Comparison of ENCODE assay signal across 27 cellular contexts in the genomic region with DNA sequence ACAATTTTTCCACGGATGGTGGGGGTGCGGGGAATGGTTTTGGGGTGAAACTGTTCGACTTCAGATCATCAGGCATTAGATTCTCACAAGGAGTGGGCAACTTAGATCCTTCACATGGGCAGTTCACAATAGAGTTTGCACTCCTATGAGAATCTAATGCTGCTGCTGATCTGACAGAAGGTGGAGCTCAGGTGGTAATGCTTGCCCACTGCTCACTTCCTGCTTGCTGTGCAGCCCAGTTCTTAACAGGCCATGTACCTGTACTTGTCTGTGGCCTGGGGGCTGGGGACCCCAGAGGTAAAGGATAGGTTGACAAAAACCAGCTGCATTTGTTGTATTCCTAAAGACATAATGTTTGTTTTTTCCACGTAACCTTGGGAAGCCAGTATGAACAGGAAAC. TPM values are rescaled to one million over a fixed set of nuclear protein-coding genes. Genes with fewer than 3 reads are reported as not detected.
DNase-seq lines count a peak whose midpoint lies in the region; ATAC-seq, FAIRE-seq and TF ChIP-seq lines count a peak whose summit lies in the region.
"Had no signal": no experiment of that assay in that cellular context is flagged by ENCODE, and none has a peak within 500 bp of the region (broad histone marks: within the 10 kb centered on the region; RNA-seq: fewer than 3 reads in every experiment).

No MANE protein-coding gene starts in this region.

- no peak for TF ChIP-seq EP300 in HepG2 (IDR thresholded peaks at IDR 0.05; ENCODE audit: low read depth in 2 of 2, low read length in 2 of 2)
- no peak for TF ChIP-seq EP300 in HepG2 (CRISPR knock-in tag; IDR thresholded peaks at IDR 0.05; ENCODE audit: borderline replicate concordance)

- H3K4me1 ChIP-seq in small intestine (ENCODE audit: control insufficient read depth in 2 of 2, insufficient read depth in 1 of 2, low read depth in 1 of 2, low read length in 1 of 2) (no peaks in the 10 kb centered on the region), HepG2 (ENCODE audit: insufficient read depth, low read length) (no peaks in the 10 kb centered on the region)

- peaks cover 25% of the 10 kb centered on the region for H3K36me3 Mint-ChIP-seq in activated naive CD4-positive, alpha-beta T cell treated with anti-CD3 and anti-CD28 coated beads, Interleukin-2, amount 10 ng/mL, durations not matched to agents 7 days and 5 days
- H3K36me3 Mint-ChIP-seq in activated T-helper 17 cell treated with anti-CD3 and anti-CD28 coated beads, Interleukin-2, amount 50 U/mL, for 72 hours (ENCODE audit: low read depth), result peaks cover 5% of the 10 kb centered on the region

- CTCF ChIA-PET in activated naive CD4-positive, alpha-beta T cell treated with anti-CD3 and anti-CD28 coated beads, Interleukin-2, amount 10 ng/mL, durations not matched to agents 7 days and 5 days (lab: Charles Lee), result interaction anchor here (1.1 kb wide), 1 partner anchor 10 kb away, joined by 4 read pairs; no protein-coding TSS in a partner anchor
- CTCF ChIA-PET in HepG2 (lab: Yijun Ruan, JAX; ENCODE audit: low intra/inter-chr PET ratio, low total read pairs), result no interaction called here

- in situ Hi-C loops in HepG2 (cut with HindIII; ENCODE audit: extremely low pct_ligation_motif_present, low pct_unique_long_range_greater_than_20kb), result no loop called here

- no peak overlapping the region for H3K9ac ChIP-seq in HepG2 (ENCODE audit: insufficient read depth, low read depth, low read length)
- H3K9ac ChIP-seq: BLaER1 treated with 17β-estradiol and CSF1 and Interleukin-3, amounts not matched to agents 10 nM and 100 nM had no signal

- no peak overlapping the region for H2AFZ ChIP-seq in HepG2 (ENCODE audit: low read length)

- no peaks in the 10 kb centered on the region for H3K27me3 ChIP-seq in small intestine (ENCODE audit: control insufficient read depth in 2 of 2, insufficient read depth in 2 of 2, low read length in 2 of 2)
- no peaks in the 10 kb centered on the region for H3K27me3 ChIP-seq in HepG2 (ENCODE audit: control insufficient read depth in 1 of 2, insufficient read depth in 2 of 2, low read length in 2 of 2)
- H3K27me3 ChIP-seq: BLaER1 treated with 17β-estradiol and CSF1 and Interleukin-3, amounts not matched to agents 10 nM and 100 nM had no signal

- no peak for TF ChIP-seq RAD21 in HepG2 (CRISPR knock-in tag; IDR thresholded peaks at IDR 0.05)

- H3K4me1 Mint-ChIP-seq in activated naive CD4-positive, alpha-beta T cell treated with anti-CD3 and anti-CD28 coated beads, Interleukin-2, amount 10 ng/mL, durations not matched to agents 7 days and 5 days, result peaks cover 45% of the 10 kb centered on the region
- H3K4me1 Mint-ChIP-seq in activated T-helper 17 cell treated with anti-CD3 and anti-CD28 coated beads, Interleukin-2, amount 50 U/mL, for 72 hours, result peaks cover 32% of the 10 kb centered on the region

- POLR2A ChIA-PET in HepG2 (lab: Yijun Ruan, JAX), result no interaction called here

- BruUV-seq in HepG2 (replicated peaks; lab: Mats Ljungman, UMichigan), result no TSS peak

- peaks cover 10% of the 10 kb centered on the region for H3K9me3 Mint-ChIP-seq in activated naive CD4-positive, alpha-beta T cell treated with anti-CD3 and anti-CD28 coated beads, Interleukin-2, amount 10 ng/mL, durations not matched to agents 7 days and 5 days
- no peaks in the 10 kb centered on the region for H3K9me3 Mint-ChIP-seq in activated T-helper 17 cell treated with anti-CD3 and anti-CD28 coated beads, Interleukin-2, amount 50 U/mL, for 72 hours
- H3K9me3 Mint-ChIP-seq: IgD-negative memory B cell had no signal

- H3K27ac ChIP-seq in small intestine (ENCODE audit: low read depth in 1 of 2, low read length in 1 of 2) (no peak overlapping the region), HepG2 (ENCODE audit: extremely low read length, insufficient read depth, low read length) (no peak overlapping the region)
- H3K27ac ChIP-seq: BLaER1 treated with 17β-estradiol and CSF1 and Interleukin-3, amounts not matched to agents 10 nM and 100 nM; SK-N-MC had no signal

- ATAC-seq in activated T-helper 17 cell treated with anti-CD3 and anti-CD28 coated beads, Interleukin-2, amount 50 U/mL, for 72 hours (replicated peaks), result peak; percentile 34
- no peak for ATAC-seq in HepG2

- H3K79me2 ChIP-seq in HepG2 (ENCODE audit: insufficient read depth, low read length), result no peaks in the 10 kb centered on the region

- intact Hi-C loops in HepG2 (cut with micrococcal nuclease; ENCODE audit: unreplicated experiment), result no loop called here

- H3K27me3 Mint-ChIP-seq in activated naive CD4-positive, alpha-beta T cell treated with anti-CD3 and anti-CD28 coated beads, Interleukin-2, amount 10 ng/mL, durations not matched to agents 7 days and 5 days, result no peaks in the 10 kb centered on the region
- no peaks in the 10 kb centered on the region for H3K27me3 Mint-ChIP-seq in activated T-helper 17 cell treated with anti-CD3 and anti-CD28 coated beads, Interleukin-2, amount 50 U/mL, for 72 hours
- H3K27me3 Mint-ChIP-seq: IgD-negative memory B cell had no signal

- no peak overlapping the region for H3K4me2 ChIP-seq in HepG2 (ENCODE audit: low read depth, low read length)
- H3K4me2 ChIP-seq: BLaER1 treated with 17β-estradiol and CSF1 and Interleukin-3, amounts not matched to agents 10 nM and 100 nM had no signal

- H3K36me3 ChIP-seq in small intestine (ENCODE audit: control insufficient read depth in 2 of 2, insufficient read depth in 2 of 2, low read length in 2 of 2) (no peaks in the 10 kb centered on the region), HepG2 (replicated peaks in 1 of 2; ENCODE audit: control insufficient read depth in 1 of 2, insufficient read depth in 2 of 2, low read length in 2 of 2) (no peaks in the 10 kb centered on the region)
- H3K36me3 ChIP-seq: BLaER1 treated with 17β-estradiol and CSF1 and Interleukin-3, amounts not matched to agents 10 nM and 100 nM had no signal

- H3K9me3 ChIP-seq in small intestine (ENCODE audit: control insufficient read depth, low read depth) (no peaks in the 10 kb centered on the region), HepG2 (ENCODE audit: low read length) (no peaks in the 10 kb centered on the region)

- DNase-seq in activated naive CD4-positive, alpha-beta T cell treated with anti-CD3 and anti-CD28 coated beads, Interleukin-2, amount 10 ng/mL, durations not matched to agents 7 days and 5 days, result peak; percentile 24
- DNase-seq in activated naive CD4-positive, alpha-beta T cell (lab: John Stamatoyannopoulos, UW), result no peak
- DNase-seq in GM12891 (ENCODE audit: insufficient read length, low spot score) (no peak), small intestine (peak; percentile 12), NCI-H1930 (lab: John Stamatoyannopoulos, UW) (no peak), HepG2 (ENCODE audit: low spot score) (no peak)
- DNase-seq in effector CD4-positive, alpha-beta T cell, result no peak
- DNase-seq: COR-L47; DMS 273 treated with DMSO at 0.1 percent for 48 hours; DND-41; H9; Karpas-422; MM.1S; NCI-H1092; NCI-H1436 treated with DMSO at 0.1 percent for 48 hours; NCI-H2029 treated with DMSO at 0.1 percent for 48 hours; NCI-H2171 treated with DMSO at 0.1 percent for 48 hours; NCI-H446; NCI-H69; NK-92 treated with Interleukin-12 subunit alpha and Interleukin-12 subunit beta, amount 100 ng/mL, for 24 hours; OCI-M1; SHP77 had no signal

- TF ChIP-seq POLR2A in GM12891 (IDR thresholded peaks at IDR 0.05; ENCODE audit: low read depth, low read length), result no peak
- no peak for TF ChIP-seq POLR2A in HepG2 (IDR thresholded peaks at IDR 0.05; ENCODE audit: insufficient read depth in 1 of 2, low read depth in 2 of 2, low read length in 2 of 2)

- peak overlapping the region; percentile 71 for H3K27ac Mint-ChIP-seq in activated naive CD4-positive, alpha-beta T cell treated with anti-CD3 and anti-CD28 coated beads, Interleukin-2, amount 10 ng/mL, durations not matched to agents 7 days and 5 days
- H3K27ac Mint-ChIP-seq in activated T-helper 17 cell treated with anti-CD3 and anti-CD28 coated beads, Interleukin-2, amount 50 U/mL, for 72 hours, result peak overlapping the region; percentile 21
- H3K27ac Mint-ChIP-seq: IgD-negative memory B cell had no signal

- WGBS in small intestine, 3 donors, result 67 to 89% (median 87%) methylated on average over 4 of the region's 4 CpGs
- WGBS in HepG2 (ENCODE audit: low lambda C conversion rate), result 84% methylated on average over 4 of the region's 4 CpGs

- H3K4me3 ChIP-seq in small intestine (ENCODE audit: low read depth in 1 of 2, low read length in 2 of 2) (no peak overlapping the region), HepG2 (replicated peaks in 1 of 3; ENCODE audit: insufficient read depth in 1 of 3, low read depth in 2 of 3, low read length in 3 of 3) (no peak overlapping the region)
- H3K4me3 ChIP-seq: BLaER1 treated with 17β-estradiol and CSF1 and Interleukin-3, amounts not matched to agents 10 nM and 100 nM; SK-N-MC had no signal

- no peaks in the 10 kb centered on the region for H4K20me1 ChIP-seq in HepG2 (ENCODE audit: insufficient read depth, low read length)
- H4K20me1 ChIP-seq: BLaER1 treated with 17β-estradiol and CSF1 and Interleukin-3, amounts not matched to agents 10 nM and 100 nM had no signal

- TF ChIP-seq CTCF in HepG2 (CRISPR knock-in tag; IDR thresholded peaks at IDR 0.05), result no peak

- FAIRE-seq in GM12891 (lab: Jason Lieb, UNC), result peak; percentile 20
- FAIRE-seq in small intestine (lab: Jason Lieb, UNC), result no peak
- no peak for FAIRE-seq in HepG2 (lab: Jason Lieb, UNC)
- FAIRE-seq: HTR-8/SVneo had no signal

- no peak overlapping the region for H3K4me3 Mint-ChIP-seq in activated naive CD4-positive, alpha-beta T cell treated with anti-CD3 and anti-CD28 coated beads, Interleukin-2, amount 10 ng/mL, durations not matched to agents 7 days and 5 days
- H3K4me3 Mint-ChIP-seq in activated T-helper 17 cell treated with anti-CD3 and anti-CD28 coated beads, Interleukin-2, amount 50 U/mL, for 72 hours, result peak overlapping the region; percentile 28
- H3K4me3 Mint-ChIP-seq: H9, IgD-negative memory B cell had no signal

RNA-seq across cellular contexts. Expression of a gene that starts 16.0 kb away (rescaled TPM):
- 9.9 TPM for polyA plus RNA-seq in GM12891 (2012; ENCODE audit: low read depth, missing spikeins)
- total RNA-seq in activated T-helper 17 cell treated with anti-CD3 and anti-CD28 coated beads, Interleukin-2, amount 50 U/mL, for 72 hours, result 10 to 100 TPM in 1 of 2 donors, 1 to 10 TPM in 1; 9.7 to 19.7 TPM
- polyA plus RNA-seq in small intestine (1 to 10 TPM in 2 of 3 donors, under 1 TPM in 1; 0.54 to 2.9 (median 1.1) TPM), HepG2 (2011; rRNA removed) (8.1 and 11.3 TPM in 2 replicates)
- 17.1 and 17.3 TPM in 2 replicates for total RNA-seq in HepG2 (2016; rRNA removed; fragmentation: Illumina TruSeq; extraction: Trizol)
- 2.1 and 2.4 TPM in 2 replicates for total RNA-seq in HepG2 (2016; cell fraction: cytosol; rRNA removed; fragmentation: Illumina TruSeq; extraction: Trizol; ENCODE audit: low read depth)
- 16.8 and 19.0 TPM in 2 replicates for total RNA-seq in HepG2 (2016; cell fraction: insoluble cytoplasmic fraction; rRNA removed; fragmentation: Illumina TruSeq; extraction: Trizol)
- 4.5 and 6.3 TPM in 2 replicates for total RNA-seq in HepG2 (2016; cell fraction: membrane; rRNA removed; fragmentation: Illumina TruSeq; extraction: Trizol)
- 36.5 and 37.8 TPM in 2 replicates for total RNA-seq in HepG2 (2016; cell fraction: nucleus; rRNA removed; fragmentation: Illumina TruSeq; extraction: Trizol)
- 2.8 and 3.6 TPM in 2 replicates for polyA plus RNA-seq in HepG2 (2011; cell fraction: cytosol; rRNA removed)
- polyA plus RNA-seq in HepG2 (2011; cell fraction: nucleus; rRNA removed), result 17.2 and 19.2 TPM in 2 replicates
- 5.5 and 9.1 TPM in 2 replicates for polyA plus RNA-seq in HepG2 (2012)
- 0.49 and 0.54 TPM in 2 replicates for polyA plus RNA-seq in HepG2 (2016; cell fraction: cytosol; fragmentation: Illumina TruSeq; extraction: Trizol; ENCODE audit: low read depth)
- 8.8 and 10.0 TPM in 2 replicates for polyA plus RNA-seq in HepG2 (2016; cell fraction: insoluble cytoplasmic fraction; fragmentation: Illumina TruSeq; extraction: Trizol; ENCODE audit: low read depth)
- 1.0 and 1.3 TPM in 2 replicates for polyA plus RNA-seq in HepG2 (2016; cell fraction: membrane; fragmentation: Illumina TruSeq; extraction: Trizol; ENCODE audit: low read depth)
- polyA plus RNA-seq in HepG2 (2016; cell fraction: nucleus; fragmentation: Illumina TruSeq; extraction: Trizol; ENCODE audit: insufficient read depth, low read depth), result 35.2 and 36.3 TPM in 2 replicates
- 0.91 and 4.5 TPM in 2 replicates for polyA minus RNA-seq in HepG2 (2011; rRNA and poly(A)+ RNA removed; ENCODE audit: low replicate concordance)
- 4.4 and 5.5 TPM in 2 replicates for polyA minus RNA-seq in HepG2 (2011; cell fraction: cytosol; rRNA and poly(A)+ RNA removed)
- 36.3 and 37.2 TPM in 2 replicates for polyA minus RNA-seq in HepG2 (2011; cell fraction: nucleus; rRNA and poly(A)+ RNA removed)

RNA-seq across cellular contexts. Expression of a gene that starts 16.3 kb away (rescaled TPM):
- polyA plus RNA-seq in GM12891 (2012; ENCODE audit: low read depth, missing spikeins), result 8.3 TPM
- 10 to 100 TPM; 35.4 to 55.7 TPM for total RNA-seq in activated T-helper 17 cell treated with anti-CD3 and anti-CD28 coated beads, Interleukin-2, amount 50 U/mL, for 72 hours
- 1 to 10 TPM in 1 of 3 donors, under 1 TPM in 1, not detected in 1; 0.45 to 4.8 TPM for polyA plus RNA-seq in small intestine
- total RNA-seq in HepG2 (2016; rRNA removed; fragmentation: Illumina TruSeq; extraction: Trizol), result 36.9 and 54.1 TPM in 2 replicates
- total RNA-seq in HepG2 (2016; cell fraction: cytosol; rRNA removed; fragmentation: Illumina TruSeq; extraction: Trizol; ENCODE audit: low read depth), result 2.1 and 2.4 TPM in 2 replicates
- total RNA-seq in HepG2 (2016; cell fraction: insoluble cytoplasmic fraction; rRNA removed; fragmentation: Illumina TruSeq; extraction: Trizol), result 36.1 and 54.9 TPM in 2 replicates
- total RNA-seq in HepG2 (2016; cell fraction: membrane; rRNA removed; fragmentation: Illumina TruSeq; extraction: Trizol), result 8.7 and 10.3 TPM in 2 replicates
- 56.9 and 59.9 TPM in 2 replicates for total RNA-seq in HepG2 (2016; cell fraction: nucleus; rRNA removed; fragmentation: Illumina TruSeq; extraction: Trizol)
- 4.7 and 7.8 TPM in 2 replicates for polyA plus RNA-seq in HepG2 (2011; rRNA removed)
- polyA plus RNA-seq in HepG2 (2011; cell fraction: cytosol; rRNA removed), result 2.7 and 2.9 TPM in 2 replicates
- 8.3 and 9.3 TPM in 2 replicates for polyA plus RNA-seq in HepG2 (2011; cell fraction: nucleus; rRNA removed)
- polyA plus RNA-seq in HepG2 (2012), result 3.1 and 6.8 TPM in 2 replicates
- polyA plus RNA-seq in HepG2 (2016; cell fraction: cytosol; fragmentation: Illumina TruSeq; extraction: Trizol; ENCODE audit: low read depth), result 0.93 and 1.1 TPM in 2 replicates
- polyA plus RNA-seq in HepG2 (2016; cell fraction: insoluble cytoplasmic fraction; fragmentation: Illumina TruSeq; extraction: Trizol; ENCODE audit: low read depth), result 30.7 and 32.8 TPM in 2 replicates
- 2.6 and 6.4 TPM in 2 replicates for polyA plus RNA-seq in HepG2 (2016; cell fraction: membrane; fragmentation: Illumina TruSeq; extraction: Trizol; ENCODE audit: low read depth)
- polyA plus RNA-seq in HepG2 (2016; cell fraction: nucleus; fragmentation: Illumina TruSeq; extraction: Trizol; ENCODE audit: insufficient read depth, low read depth), result 25.2 and 28.0 TPM in 2 replicates
- polyA minus RNA-seq in HepG2 (2011; rRNA and poly(A)+ RNA removed; ENCODE audit: low replicate concordance), result 16.4 and 88.3 TPM in 2 replicates
- polyA minus RNA-seq in HepG2 (2011; cell fraction: cytosol; rRNA and poly(A)+ RNA removed), result 4.6 and 8.5 TPM in 2 replicates
- polyA minus RNA-seq in HepG2 (2011; cell fraction: nucleus; rRNA and poly(A)+ RNA removed), result 41.3 and 55.5 TPM in 2 replicates

Comparison
In these comparisons a context has a peak if more than half of its experiments do, and no peak if none do; other contexts are left out.
1. DNase-seq: peak in activated naive CD4-positive, alpha-beta T cell treated with anti-CD3 and anti-CD28 coated beads, Interleukin-2, amount 10 ng/mL, durations not matched to agents 7 days and 5 days (single experiment) and small intestine (single experiment); none in activated naive CD4-positive, alpha-beta T cell (0 of 4), GM12891 (single experiment), NCI-H1930 (0 of 2), HepG2 (single experiment) and effector CD4-positive, alpha-beta T cell (single experiment).